In the genomic region with DNA sequence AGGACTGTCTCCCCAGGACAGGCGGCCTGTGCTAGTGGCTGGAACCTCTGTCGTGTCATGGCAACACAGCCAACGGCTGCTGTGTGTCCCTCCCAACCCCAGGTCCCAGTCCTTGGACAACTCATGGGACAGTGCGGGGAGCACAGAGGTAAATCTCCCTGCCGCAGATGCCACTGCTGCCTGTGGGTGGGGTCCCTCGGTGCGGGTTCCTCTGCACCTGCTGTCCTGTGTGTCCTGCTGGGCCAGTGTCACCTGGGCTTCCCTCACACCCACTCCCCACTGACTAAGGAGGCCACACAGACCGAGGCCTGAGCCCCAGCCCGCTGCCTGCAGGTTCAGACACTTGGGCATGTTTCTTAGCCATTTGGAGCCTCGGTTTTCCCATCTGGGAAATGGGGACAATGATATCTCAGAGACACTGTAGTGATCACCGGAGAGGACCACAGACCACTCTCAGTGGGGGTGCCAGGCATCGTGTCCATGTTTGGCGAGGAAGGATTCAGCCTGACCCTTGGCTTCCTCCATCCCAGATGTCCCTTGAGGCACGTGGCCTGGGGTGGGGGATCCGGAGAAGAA, we compare ENCODE assay signal across 17 cellular contexts.
DNase-seq lines count a peak whose midpoint lies in the region; ATAC-seq, FAIRE-seq and TF ChIP-seq lines count a peak whose summit lies in the region.
"Had no signal": no experiment of that assay in that cellular context is flagged by ENCODE, and none has a peak within 500 bp of the region (broad histone marks: within the 10 kb centered on the region; RNA-seq: fewer than 3 reads in every experiment).

No MANE protein-coding gene starts in this region.

- TF ChIP-seq CTCF in right atrium auricular region (IDR thresholded peaks at IDR 0.05) (no peak), H1 (IDR thresholded peaks at IDR 0.05; ENCODE audit: control extremely low read depth in 1 of 3, insufficient read depth in 1 of 3, low read depth in 1 of 3, low read length in 3 of 3) (no peak), adrenal gland (IDR thresholded peaks at IDR 0.05) (no peak)

- TF ChIP-seq EP300 in H1 (IDR thresholded peaks at IDR 0.05; ENCODE audit: borderline replicate concordance in 1 of 2, low read depth in 2 of 2, low read length in 2 of 2), result no peak

- H3K18ac ChIP-seq in H1 (ENCODE audit: extremely low read depth, low read length), result no peak overlapping the region
- H3K18ac ChIP-seq in neuronal stem cell (ENCODE audit: low read length), result peak overlapping the region; percentile 24

- no peak overlapping the region for H3K14ac ChIP-seq in H1 (ENCODE audit: insufficient read length)
- H3K14ac ChIP-seq in neuronal stem cell (ENCODE audit: low read length), result no peak overlapping the region

- no peaks in the 10 kb centered on the region for H3K27me3 ChIP-seq in right cardiac atrium (ENCODE audit: control insufficient read depth, insufficient read depth)
- H3K27me3 ChIP-seq in right atrium auricular region, result no peaks in the 10 kb centered on the region
- H3K27me3 ChIP-seq in H1 (replicated peaks in 1 of 4; ENCODE audit: control insufficient read depth in 3 of 4, extremely low read depth in 1 of 4, insufficient read depth in 3 of 4, low read length in 3 of 4), result no peaks in the 10 kb centered on the region; a peak in 1 of 7 replicates
- H3K27me3 ChIP-seq in neuronal stem cell (ENCODE audit: control insufficient read depth in 3 of 3, insufficient read depth in 3 of 3, low read depth in 1 of 3, low read length in 3 of 3), result no peaks in the 10 kb centered on the region
- H3K27me3 ChIP-seq in adrenal gland, result no peaks in the 10 kb centered on the region

- H3K79me2 ChIP-seq in H1 (ENCODE audit: control insufficient read depth in 1 of 2, insufficient read depth in 2 of 2, low read length in 2 of 2), result no peaks in the 10 kb centered on the region

- H2BK12ac ChIP-seq in H1 (ENCODE audit: low read depth, low read length) (no peak overlapping the region), neuronal stem cell (ENCODE audit: low read length) (peak overlapping the region; percentile 14)

- TF ChIP-seq RAD21 in H1 (IDR thresholded peaks at IDR 0.05 in 1 of 2, conservative IDR thresholded peaks at IDR 0.05 in 1 of 2; ENCODE audit: low read depth in 2 of 2, low read length in 2 of 2), result no peak

- H4K91ac ChIP-seq in H1 (replicated peaks; ENCODE audit: insufficient read length, low read length), result no peak overlapping the region
- H4K91ac ChIP-seq in neuronal stem cell (ENCODE audit: low read depth, low read length, poor library complexity), result no peak overlapping the region

- H3K79me1 ChIP-seq in H1 (ENCODE audit: low read depth, low read length) (peaks cover 2% of the 10 kb centered on the region; the same call in 1 of the 2 replicates), neuronal stem cell (ENCODE audit: low read depth, low read length) (no peaks in the 10 kb centered on the region)

- H3K4ac ChIP-seq in H1 (replicated peaks; ENCODE audit: insufficient read length, low read depth, low read length) (no peak overlapping the region), neuronal stem cell (ENCODE audit: low read length) (no peak overlapping the region)

- no peak for FAIRE-seq in H1 (lab: Jason Lieb, UNC)
- FAIRE-seq: D721Med, G401.6, GM12891 had no signal

- no peak overlapping the region for H4K5ac ChIP-seq in H1 (ENCODE audit: insufficient read length, low read depth, low read length)

- H2BK5ac ChIP-seq in H1 (ENCODE audit: low read depth, low read length), result no peak overlapping the region
- H2BK5ac ChIP-seq in neuronal stem cell (ENCODE audit: low read length), result no peak overlapping the region

- H3K4me2 ChIP-seq in H1 (ENCODE audit: insufficient read depth in 1 of 2, low read depth in 2 of 2, low read length in 2 of 2), result no peak overlapping the region
- no peak overlapping the region for H3K4me2 ChIP-seq in neuronal stem cell (ENCODE audit: insufficient read depth, low read length, poor library complexity, severe bottlenecking)

- intact Hi-C loops in right cardiac atrium (cut with DNase I), result no loop called here
- intact Hi-C loops in adrenal gland (cut with DNase I), result no loop called here

- 90% methylated on average over 15 of the region's 15 CpGs for WGBS in right cardiac atrium
- WGBS in H1 (ENCODE audit: extremely low coverage in 1 of 2, insufficient coverage in 1 of 2, insufficient read length in 1 of 2, insufficient replicate concordance in 2 of 2, low coverage in 1 of 2, low lambda C conversion rate in 2 of 2, missing lambda C conversion rate in 1 of 2), 2 experiments, result 91% methylated on average over 15 of the region's 15 CpGs; no CpG with 5 or more reads in 1 of the 2 experiments
- WGBS in neuronal stem cell (ENCODE audit: extremely low coverage in 2 of 2, insufficient read length in 2 of 2, insufficient replicate concordance in 1 of 2), 2 donors, result no CpG with 5 or more reads among the region's 15 CpGs
- 81 to 89% (median 87%) methylated on average over 10 to 15 of the region's 15 CpGs for WGBS in adrenal gland, 4 donors

- H4K8ac ChIP-seq in H1 (ENCODE audit: extremely low read depth, insufficient read depth, low read length), result no peak overlapping the region
- no peak overlapping the region for H4K8ac ChIP-seq in neuronal stem cell (ENCODE audit: low read depth, low read length)

- ATAC-seq in right cardiac atrium (no peak), HG03460 (IDR thresholded peaks at IDR 0.05; ENCODE audit: unreplicated experiment) (no peak)

- H3K56ac ChIP-seq in H1 (replicated peaks; ENCODE audit: insufficient read length, low read depth, low read length), result no peak overlapping the region

- peaks cover 0 to 2% of the 10 kb centered on the region in 2 experiments for H4K20me1 ChIP-seq in H1 (replicated peaks in 1 of 2; ENCODE audit: control insufficient read depth in 1 of 2, insufficient read depth in 2 of 2, low read length in 2 of 2)

- DNase-seq in right cardiac atrium (peak; percentile 10 to 34 (median 33)), right atrium auricular region (ENCODE audit: low spot score) (no peak), H1 (ENCODE audit: low read depth in 1 of 2, low spot score in 2 of 2) (no peak), neuronal stem cell (ENCODE audit: low spot score) (no peak), SW 1271 (lab: John Stamatoyannopoulos, UW) (no peak), adrenal gland (no peak)
- DNase-seq: C1 segment of cervical spinal cord; CD4-positive, alpha-beta memory T cell; DMS153; DMS79 treated with DMSO at 0.1 percent for 48 hours; EL; GM23248; H7 had no signal

- H2BK120ac ChIP-seq in H1 (replicated peaks; ENCODE audit: low read depth, low read length), result no peak overlapping the region
- no peak overlapping the region for H2BK120ac ChIP-seq in neuronal stem cell (ENCODE audit: low read depth, low read length)

- H3K9me3 ChIP-seq in right cardiac atrium (ENCODE audit: control insufficient read depth, low read length) (no peaks in the 10 kb centered on the region), right atrium auricular region (no peaks in the 10 kb centered on the region), H1 (ENCODE audit: insufficient read depth in 2 of 2, low read depth in 1 of 2, low read length in 1 of 2) (no peaks in the 10 kb centered on the region), neuronal stem cell (replicated peaks in 1 of 2; ENCODE audit: control insufficient read depth in 2 of 2, insufficient read depth in 1 of 2, low read depth in 1 of 2, low read length in 2 of 2) (no peaks in the 10 kb centered on the region), adrenal gland (replicated peaks in 1 of 3) (no peaks in the 10 kb centered on the region)

- no peak overlapping the region for H3K4me3 ChIP-seq in right cardiac atrium (ENCODE audit: low read length)
- no peak overlapping the region for H3K4me3 ChIP-seq in right atrium auricular region
- H3K4me3 ChIP-seq in H1 (ENCODE audit: extremely low read depth in 1 of 4, insufficient read depth in 2 of 4, low read depth in 3 of 4, low read length in 4 of 4), result no peak overlapping the region
- no peak overlapping the region for H3K4me3 ChIP-seq in neuronal stem cell (ENCODE audit: low read length in 2 of 2)
- no peak overlapping the region for H3K4me3 ChIP-seq in adrenal gland
- H3K4me3 ChIP-seq: GM23248 had no signal

- H2AFZ ChIP-seq in H1 (ENCODE audit: low read length) (no peak overlapping the region), neuronal stem cell (ENCODE audit: low read length) (no peak overlapping the region)
- H2AFZ ChIP-seq: GM23248 had no signal

- H3K23ac ChIP-seq in H1 (ENCODE audit: insufficient read length) (no peak overlapping the region), neuronal stem cell (ENCODE audit: low read depth, low read length, poor library complexity) (peak overlapping the region; percentile 89)

- TF ChIP-seq POLR2A in H1 (IDR thresholded peaks at IDR 0.05; ENCODE audit: control extremely low read depth in 1 of 2, low read depth in 2 of 2, low read length in 2 of 2) (no peak), adrenal gland (IDR thresholded peaks at IDR 0.05) (no peak)

- no peaks in the 10 kb centered on the region for H3K23me2 ChIP-seq in H1 (ENCODE audit: low read depth, low read length)

- H2AK5ac ChIP-seq in H1 (ENCODE audit: low read depth, low read length), result no peak overlapping the region
- H2AK5ac ChIP-seq in neuronal stem cell (ENCODE audit: low read depth, low read length), result peak overlapping the region; percentile 86

- H2BK20ac ChIP-seq in H1 (ENCODE audit: low read length), result no peak overlapping the region

- POLR2A ChIA-PET in H1 (lab: Charles Lee; ENCODE audit: partially characterized antibody), result interaction anchor here (1.3 kb wide), 1 partner anchor 10 kb away, joined by 3 read pairs; no protein-coding TSS in a partner anchor

- H3K36me3 ChIP-seq in right atrium auricular region (no peaks in the 10 kb centered on the region), H1 (ENCODE audit: control insufficient read depth in 2 of 4, insufficient read depth in 4 of 4, low read length in 3 of 4) (no peaks in the 10 kb centered on the region), neuronal stem cell (replicated peaks in 1 of 2; ENCODE audit: control insufficient read depth in 2 of 2, insufficient read depth in 2 of 2, low read length in 2 of 2) (no peaks in the 10 kb centered on the region), adrenal gland (replicated peaks in 1 of 2) (no peaks in the 10 kb centered on the region)

- H3K27ac ChIP-seq in right cardiac atrium (ENCODE audit: low read length) (no peak overlapping the region), right atrium auricular region (no peak overlapping the region), H1 (ENCODE audit: low read depth, low read length) (no peak overlapping the region), neuronal stem cell (replicated peaks; ENCODE audit: low read length) (no peak overlapping the region), adrenal gland (no peak overlapping the region)
- H3K27ac ChIP-seq: GM23248 had no signal

- no peak overlapping the region for H2BK15ac ChIP-seq in H1 (ENCODE audit: low read length)
- H2BK15ac ChIP-seq in neuronal stem cell (ENCODE audit: low read length), result peak overlapping the region; percentile 1

- H3K9ac ChIP-seq in H1 (replicated peaks in 1 of 4; ENCODE audit: extremely low read depth in 1 of 4, low read depth in 3 of 4, low read length in 3 of 4), result no peak overlapping the region
- no peak overlapping the region for H3K9ac ChIP-seq in neuronal stem cell (ENCODE audit: low read depth, low read length, poor library complexity)
- H3K9ac ChIP-seq: GM23248 had no signal

- peaks cover 3% of the 10 kb centered on the region for H3K4me1 ChIP-seq in right cardiac atrium (ENCODE audit: control insufficient read depth, insufficient read depth, low read length)
- H3K4me1 ChIP-seq in right atrium auricular region, result peaks cover 0 to 25% of the 10 kb centered on the region in 2 donors
- H3K4me1 ChIP-seq in H1 (replicated peaks in 1 of 4; ENCODE audit: control insufficient read depth in 3 of 4, insufficient read depth in 4 of 4, low read length in 3 of 4), result peaks cover 0 to 14% (median 9%) of the 10 kb centered on the region in 4 experiments; a peak in 6 of 7 replicates
- H3K4me1 ChIP-seq in neuronal stem cell (ENCODE audit: control insufficient read depth in 2 of 2, insufficient read depth in 1 of 2, low read depth in 1 of 2, low read length in 2 of 2), result peaks cover 25 to 46% of the 10 kb centered on the region in 2 donors
- H3K4me1 ChIP-seq in adrenal gland (replicated peaks in 1 of 2), result peaks cover 0 to 12% of the 10 kb centered on the region in 2 donors

- CTCF ChIA-PET in H1 (lab: Charles Lee; ENCODE audit: partially characterized antibody), result interaction anchor here (1.0 kb wide), 1 partner anchor 9 kb away, joined by 3 read pairs; no protein-coding TSS in a partner anchor

Comparison
In these comparisons a context has a peak if more than half of its experiments do, and no peak if none do; other contexts are left out.
1. DNase-seq: peak in right cardiac atrium (3 of 3); none in right atrium auricular region (single experiment), H1 (0 of 2), neuronal stem cell (single experiment), SW 1271 (0 of 2) and adrenal gland (0 of 7).